8 cellular contexts compared by ENCODE assay signal in genomic region chr7:44881610-44882009, GRCh38. TPM values are rescaled to one million over a fixed set of nuclear protein-coding genes. Genes with fewer than 3 reads are reported as not detected.
DNase-seq lines count a peak whose midpoint lies in the region; ATAC-seq and TF ChIP-seq lines count a peak whose summit lies in the region.

No MANE protein-coding gene starts in this region.

- H3K9ac ChIP-seq in KMS-11, result no peak overlapping the region
- H3K9ac ChIP-seq in muscle layer of colon (ENCODE audit: low read length), result no peak overlapping the region

- H4K20me1 ChIP-seq in KMS-11 (ENCODE audit: insufficient read depth), result 0 out of 2 replicates have a peak, but pooled peaks cover 3% of the 10 kb centered on the region

- intact Hi-C loops in CD4-positive, alpha-beta memory T cell (cut with micrococcal nuclease), result no loop called here
- intact Hi-C loops in ascending aorta (cut with DNase I), result no loop called here

- H2AFZ ChIP-seq in KMS-11 (ENCODE audit: low read depth), result no peak overlapping the region

- H3K4me3 ChIP-seq in CD4-positive, alpha-beta memory T cell (ENCODE audit: low read length in 2 of 2), result no peak overlapping the region
- H3K4me3 ChIP-seq in KMS-11 (IDR thresholded peaks at IDR 0.05; ENCODE audit: insufficient read depth, low read depth, low read length) (no peak overlapping the region), ascending aorta (peak overlapping the region; percentile 29 to 97), muscle layer of colon (ENCODE audit: low read depth in 1 of 2, low read length in 2 of 2) (peak overlapping the region; percentile 49 to 88)

- no peak for ATAC-seq in HG03439 (IDR thresholded peaks at IDR 0.05; ENCODE audit: unreplicated experiment)
- no peak for ATAC-seq in omental fat pad (ENCODE audit: low FRiP score)
- ATAC-seq in HG02852 (IDR thresholded peaks at IDR 0.05; ENCODE audit: unreplicated experiment), result no peak

- peaks cover 55% of the 10 kb centered on the region for H3K79me2 ChIP-seq in KMS-11 (ENCODE audit: insufficient read depth, low read depth)

- peak overlapping the region in 5 of 7 donors; percentile 3 to 46 (median 32) for H3K27ac Mint-ChIP-seq in CD4-positive, alpha-beta memory T cell

- H3K36me3 Mint-ChIP-seq in CD4-positive, alpha-beta memory T cell, result peaks cover 12 to 21% of the 10 kb centered on the region in 2 donors

- H3K4me1 ChIP-seq in CD4-positive, alpha-beta memory T cell (ENCODE audit: insufficient read depth, low read length), result peaks cover 62% of the 10 kb centered on the region
- peaks cover 47% of the 10 kb centered on the region for H3K4me1 ChIP-seq in KMS-11 (ENCODE audit: low read depth, poor library complexity, severe bottlenecking)
- H3K4me1 ChIP-seq in ascending aorta, result peaks cover 15 to 41% of the 10 kb centered on the region in 2 donors
- H3K4me1 ChIP-seq in muscle layer of colon (ENCODE audit: insufficient read depth, low read length), result peaks cover 63% of the 10 kb centered on the region

- H3K27me3 Mint-ChIP-seq in CD4-positive, alpha-beta memory T cell, result no peaks in the 10 kb centered on the region

- H3K4me3 Mint-ChIP-seq in CD4-positive, alpha-beta memory T cell, result peak overlapping the region in 6 of 8 donors; percentile 42 to 80 (median 67)

- peak overlapping the region; percentile 69 for H3K4me2 ChIP-seq in KMS-11

- TF ChIP-seq CTCF in KMS-11 (conservative IDR thresholded peaks at IDR 0.05; ENCODE audit: low read depth, low read length) (no peak), ascending aorta (IDR thresholded peaks at IDR 0.05) (no peak), omental fat pad (IDR thresholded peaks at IDR 0.05) (no peak)

- peak overlapping the region; percentile 7 for H3K27ac ChIP-seq in CD4-positive, alpha-beta memory T cell (ENCODE audit: low read depth, low read length)
- H3K27ac ChIP-seq in KMS-11, result no peak overlapping the region; the same call in 1 of the 2 replicates
- no peak overlapping the region for H3K27ac ChIP-seq in ascending aorta
- peak overlapping the region; percentile 13 for H3K27ac ChIP-seq in muscle layer of colon (ENCODE audit: low read depth, low read length)

- POLR2A ChIA-PET in CD4-positive, alpha-beta memory T cell (lab: Charles Lee; ENCODE audit: partially characterized antibody), result interaction anchor here (0.8 to 2.6 kb wide), 8 partner anchors 10 to 300 kb away, joined by 3 to 12 read pairs (median 6); partner anchors contain the start of genes H2AZ2, OGDH and TMED4

- H3K9me3 ChIP-seq in CD4-positive, alpha-beta memory T cell (ENCODE audit: control insufficient read depth in 1 of 2, low read length in 2 of 2), result no peaks in the 10 kb centered on the region
- H3K9me3 ChIP-seq in ascending aorta (no peaks in the 10 kb centered on the region), muscle layer of colon (ENCODE audit: low read length) (no peaks in the 10 kb centered on the region)

- H3K36me3 ChIP-seq in CD4-positive, alpha-beta memory T cell (ENCODE audit: insufficient read depth, low read length), result no peaks in the 10 kb centered on the region
- H3K36me3 ChIP-seq in KMS-11 (ENCODE audit: insufficient read depth), result no peaks in the 10 kb centered on the region
- peaks cover 0 to 3% of the 10 kb centered on the region in 2 donors for H3K36me3 ChIP-seq in ascending aorta
- H3K36me3 ChIP-seq in muscle layer of colon (ENCODE audit: insufficient read depth, low read length), result peaks cover 14% of the 10 kb centered on the region

- H3K4me1 Mint-ChIP-seq in CD4-positive, alpha-beta memory T cell, result peaks cover 30 to 62% (median 44%) of the 10 kb centered on the region in 4 donors

- H3K9me3 Mint-ChIP-seq in CD4-positive, alpha-beta memory T cell, result peaks cover 0 to 29% (median 9%) of the 10 kb centered on the region in 8 donors

- CTCF ChIA-PET in CD4-positive, alpha-beta memory T cell (lab: Charles Lee; ENCODE audit: partially characterized antibody), result interaction anchor here (0.6 to 7.2 kb wide), 10 partner anchors 9 to 255 kb away, joined by 3 to 56 read pairs (median 4); no protein-coding TSS in a partner anchor

- no peak for DNase-seq in CD4-positive, alpha-beta memory T cell
- DNase-seq in ascending aorta (ENCODE audit: low spot score in 2 of 2) (no peak), activated gamma-delta T cell (lab: John Stamatoyannopoulos, UW) (no peak), omental fat pad (ENCODE audit: low spot score) (no peak)

- no peaks in the 10 kb centered on the region for H3K27me3 ChIP-seq in CD4-positive, alpha-beta memory T cell (ENCODE audit: insufficient read depth, low read length)
- H3K27me3 ChIP-seq in KMS-11 (ENCODE audit: insufficient read depth, low read depth) (no peaks in the 10 kb centered on the region), ascending aorta (no peaks in the 10 kb centered on the region), muscle layer of colon (ENCODE audit: control insufficient read depth in 1 of 2, insufficient read depth in 2 of 2, low read length in 2 of 2) (no peaks in the 10 kb centered on the region)

RNA-seq across cellular contexts. Expression of gene PURB, which starts 3.7 kb away (rescaled TPM):
- total RNA-seq in CD4-positive, alpha-beta memory T cell, result 10 to 100 TPM; 26.6 to 27.4 TPM
- 1 to 10 TPM; 1.1 to 2.2 TPM for polyA plus RNA-seq in CD4-positive, alpha-beta memory T cell
- total RNA-seq in ascending aorta, result 19.1 TPM
- 10 to 100 TPM; 20.9 to 32.1 (median 24.2) TPM for total RNA-seq in omental fat pad

RNA-seq across cellular contexts. Expression of gene H2AZ2, which starts 33.7 kb away (rescaled TPM):
- total RNA-seq in CD4-positive, alpha-beta memory T cell, result 100 to 1,000 TPM; 168 to 169 TPM
- 100 to 1,000 TPM; 231 to 236 TPM for polyA plus RNA-seq in CD4-positive, alpha-beta memory T cell
- total RNA-seq in ascending aorta (128 TPM), omental fat pad (100 to 1,000 TPM in 1 of 4 donors, 10 to 100 TPM in 3; 94.1 to 116 (median 97.9) TPM)

Comparison
In these comparisons a context has a peak if more than half of its experiments do, and no peak if none do; other contexts are left out.
1. H3K27ac ChIP-seq: peak in CD4-positive, alpha-beta memory T cell (single experiment) and muscle layer of colon (single experiment); none in KMS-11 (single experiment) and ascending aorta (0 of 2).
2. H3K4me3 ChIP-seq: peak in ascending aorta (2 of 2) and muscle layer of colon (2 of 2); none in CD4-positive, alpha-beta memory T cell (0 of 2) and KMS-11 (single experiment).